Comparison of ENCODE assay signal across 8 cellular contexts in genomic region chr5:62291829-62292228, GRCh38. TPM values are rescaled to one million over a fixed set of nuclear protein-coding genes. Genes with fewer than 3 reads are reported as not detected.
A peak's percentile ranks its signal among the peaks of the same experiment; 100 is the strongest.
DNase-seq lines count a peak whose midpoint lies in the region; ATAC-seq and TF ChIP-seq lines count a peak whose summit lies in the region.
"Not testable (repeated sequence)": the region's sequence is repeated elsewhere in the genome, so short reads cannot be mapped to it uniquely, and the experiment has no call there.

No MANE protein-coding gene starts in this region.

- peak; percentile 32 for DNase-seq in NK-92 treated with Interleukin-12 subunit alpha and Interleukin-12 subunit beta, amount 100 ng/mL, for 24 hours (lab: John Stamatoyannopoulos, UW)
- DNase-seq in WTC11 (ENCODE audit: low spot score) (peak; percentile 48), activated T-cell treated with anti-CD3 and anti-CD28 coated beads for 24 hours (ENCODE audit: low read depth) (peak; percentile 41), mesendoderm (peak; percentile 25)
- DNase-seq in stimulated activated CD8-positive, alpha-beta memory T cell treated with anti-CD3 and anti-CD28 coated beads, Interleukin-12 subunit alpha, Interleukin-12 subunit beta, amount 100 ng/mL, for 1 hour (ENCODE audit: low read depth), result peak; percentile 56
- not testable (repeated sequence) for DNase-seq in type B pancreatic cell (ENCODE audit: extremely low spot score, unreplicated experiment)

- H2BK120ac ChIP-seq in mesendoderm (ENCODE audit: low read depth, low read length), result not testable (repeated sequence)

- not testable (repeated sequence) for H3K4ac ChIP-seq in mesendoderm (ENCODE audit: low read depth, low read length)

- not testable (repeated sequence) for H2BK15ac ChIP-seq in mesendoderm (replicated peaks; ENCODE audit: low read depth)

- POLR2A ChIA-PET in WTC11 (lab: Charles Lee), result interaction anchor here (1.4 kb wide), 1 partner anchor 112 kb away, joined by 3 read pairs; the partner anchor contains the start of gene DIMT1

- H3K79me2 ChIP-seq in DOHH2 (ENCODE audit: control insufficient read depth, low read length); mesendoderm (ENCODE audit: control insufficient read depth, insufficient read depth, low read length): not testable (repeated sequence)

- H3K4me1 ChIP-seq in DOHH2 (ENCODE audit: control insufficient read depth, low read length); mesendoderm (ENCODE audit: control insufficient read depth, low read depth, low read length): not testable (repeated sequence)

- not testable (repeated sequence) for ATAC-seq in WTC11

- H3K9ac ChIP-seq in mesendoderm (ENCODE audit: low read length), result not testable (repeated sequence)

- not testable (repeated sequence) for H3K27ac Mint-ChIP-seq in WTC11, type B pancreatic cell
- H3K27ac Mint-ChIP-seq in activated naive CD8-positive, alpha-beta T cell, result peak overlapping the region; percentile 62

- H3K4me2 ChIP-seq in DOHH2 (ENCODE audit: low read length), result peak overlapping the region; percentile 42
- H3K4me2 ChIP-seq in mesendoderm (ENCODE audit: low read length), result not testable (repeated sequence)

- peaks cover 46% of the 10 kb centered on the region for H3K27me3 Mint-ChIP-seq in WTC11 (ENCODE audit: low read depth)
- H3K27me3 Mint-ChIP-seq in activated naive CD8-positive, alpha-beta T cell; type B pancreatic cell: not testable (repeated sequence)

- not testable (repeated sequence) for H4K8ac ChIP-seq in mesendoderm (ENCODE audit: low read depth, low read length)

- H3K27ac ChIP-seq in DOHH2 (ENCODE audit: low read depth, low read length); mesendoderm (ENCODE audit: low read depth, low read length): not testable (repeated sequence)

- WGBS in mesendoderm (ENCODE audit: extremely low coverage, insufficient coverage, low lambda C conversion rate), result no CpG with 5 or more reads among the region's 11 CpGs

- H3K9me2 ChIP-seq in DOHH2 (replicated peaks; ENCODE audit: control insufficient read depth, low read length), result not testable (repeated sequence)

- not testable (repeated sequence) for H4K5ac ChIP-seq in mesendoderm (ENCODE audit: low read length)

- not testable (repeated sequence) for H2BK5ac ChIP-seq in mesendoderm (ENCODE audit: low read length)

- H3K56ac ChIP-seq in mesendoderm (ENCODE audit: low read length), result not testable (repeated sequence)

- H3F3A ChIP-seq in DOHH2 (ENCODE audit: control insufficient read depth, insufficient read depth), result not testable (repeated sequence)

- H3K36me3 Mint-ChIP-seq in WTC11; activated naive CD8-positive, alpha-beta T cell; type B pancreatic cell: not testable (repeated sequence)

- H3K18ac ChIP-seq in mesendoderm (ENCODE audit: low read length), result not testable (repeated sequence)

- TF ChIP-seq CTCF in DOHH2 (IDR thresholded peaks at IDR 0.05; ENCODE audit: low read depth, low read length, poor library complexity, severe bottlenecking), result peak; percentile 34
- not testable (repeated sequence) for TF ChIP-seq CTCF in WTC11 (IDR thresholded peaks at IDR 0.05)
- TF ChIP-seq CTCF in type B pancreatic cell (conservative IDR thresholded peaks at IDR 0.05), result peak; percentile 35

- not testable (repeated sequence) for H3K36me3 ChIP-seq in DOHH2 (ENCODE audit: control insufficient read depth, low read length); mesendoderm (ENCODE audit: control insufficient read depth, insufficient read depth, low read length)

- not testable (repeated sequence) for H2AK5ac ChIP-seq in mesendoderm (ENCODE audit: low read length)

- H3K9me3 ChIP-seq in DOHH2 (ENCODE audit: control insufficient read depth, insufficient read depth, low read length), result not testable (repeated sequence)

- CTCF ChIA-PET in WTC11 (lab: Charles Lee), result interaction anchor here (0.6 to 1.1 kb wide), 4 partner anchors 14 to 64 kb away, joined by 3 to 8 read pairs (median 4); partner anchors contain the start of gene KIF2A

- H3K4me3 Mint-ChIP-seq in WTC11, type B pancreatic cell: not testable (repeated sequence)
- peak overlapping the region; percentile 60 for H3K4me3 Mint-ChIP-seq in activated naive CD8-positive, alpha-beta T cell

- not testable (repeated sequence) for H3K27me3 ChIP-seq in DOHH2 (ENCODE audit: control insufficient read depth, low read length); mesendoderm (ENCODE audit: insufficient read depth, low read length, poor library complexity)

- not testable (repeated sequence) for H3K79me1 ChIP-seq in mesendoderm (ENCODE audit: low read length)

- not testable (repeated sequence) for H3K4me3 ChIP-seq in DOHH2 (ENCODE audit: low read length); mesendoderm (ENCODE audit: low read length)

- not testable (repeated sequence) for H4K20me1 ChIP-seq in DOHH2 (ENCODE audit: control insufficient read depth, insufficient read depth, low read depth, low read length)

- H3K4me1 Mint-ChIP-seq in WTC11; type B pancreatic cell (ENCODE audit: unreplicated experiment): not testable (repeated sequence)
- peaks cover 75% of the 10 kb centered on the region for H3K4me1 Mint-ChIP-seq in activated naive CD8-positive, alpha-beta T cell (ENCODE audit: low read depth)

- H3K9me3 Mint-ChIP-seq in WTC11, result peaks cover 24% of the 10 kb centered on the region
- H3K9me3 Mint-ChIP-seq in activated naive CD8-positive, alpha-beta T cell (ENCODE audit: low read depth); type B pancreatic cell: not testable (repeated sequence)

- not testable (repeated sequence) for H3K23ac ChIP-seq in mesendoderm (ENCODE audit: low read length)

RNA-seq across cellular contexts. Expression of gene KIF2A, which starts 14.2 kb away (rescaled TPM):
- total RNA-seq in WTC11 (2021) (68.0 to 77.8 TPM (median 72.6 TPM) in 3 replicates), type B pancreatic cell (ENCODE audit: low replicate concordance) (45.4 and 58.5 TPM in 2 replicates)
- 105 TPM for polyA plus RNA-seq in mesendoderm (2013, experiment 1 of 2)
- 106 TPM for polyA plus RNA-seq in mesendoderm (2013, experiment 2 of 2)
